ENCODE assay signal across 1 cellular context in the genomic region with DNA sequence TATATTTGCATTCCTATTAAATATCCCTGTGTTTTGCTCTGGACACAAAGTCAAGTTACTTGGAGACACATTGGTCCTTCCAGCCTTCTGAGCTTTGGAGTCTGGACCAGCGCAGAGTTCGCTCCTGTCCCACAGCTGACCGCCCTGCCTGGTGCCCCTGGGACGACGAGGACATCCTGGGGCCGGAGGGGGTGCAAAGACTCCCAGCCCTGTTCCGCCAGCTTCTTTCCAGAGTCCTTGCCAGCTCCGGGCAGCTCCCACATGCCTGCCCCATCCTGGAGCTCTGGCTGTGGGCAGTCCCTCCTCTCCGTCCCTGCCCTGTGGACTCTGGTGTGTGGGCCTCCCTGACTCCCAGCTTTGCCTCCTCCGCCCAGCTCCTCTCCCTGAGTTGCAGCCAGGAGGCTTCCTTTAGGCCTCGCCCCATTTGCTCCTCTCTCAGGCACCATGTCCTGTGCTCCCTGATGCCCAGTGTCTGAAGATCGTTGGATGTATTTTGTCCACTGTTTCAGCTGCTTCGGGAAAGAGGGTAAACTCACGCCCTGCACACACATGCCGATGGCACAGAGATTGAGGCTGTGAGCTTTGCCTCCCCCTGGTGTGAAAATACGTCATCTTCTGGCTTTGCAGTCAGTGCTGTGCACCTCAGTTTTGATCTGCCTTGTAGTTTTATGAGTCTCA.
TF ChIP-seq lines count a peak whose summit lies in the region.

No MANE protein-coding gene starts in this region.

TF ChIP-seq in GM23338, 12 proteins besides CTCF, POLR2A, EP300 and RAD21:
- no peak for TF ChIP-seq EZH2phosphoT487 (IDR thresholded peaks at IDR 0.05; ENCODE audit: unreplicated experiment)
- TF ChIP-seq ETS1 (IDR thresholded peaks at IDR 0.05), result no peak
- no peak for TF ChIP-seq POLR2AphosphoS5 (IDR thresholded peaks at IDR 0.05; ENCODE audit: low read depth)
- TF ChIP-seq NANOG (IDR thresholded peaks at IDR 0.05; ENCODE audit: borderline replicate concordance), result no peak
- TF ChIP-seq ZNF331 (CRISPR knock-in tag; IDR thresholded peaks at IDR 0.05; ENCODE audit: low read depth), result no peak
- no peak for TF ChIP-seq CREB1 (CRISPR knock-in tag; IDR thresholded peaks at IDR 0.05; ENCODE audit: low read depth)
- TF ChIP-seq STAT1 (IDR thresholded peaks at IDR 0.05; ENCODE audit: unreplicated experiment), result no peak
- TF ChIP-seq ZNF114 (CRISPR knock-in tag; IDR thresholded peaks at IDR 0.05), result no peak
- TF ChIP-seq, protein P1, sequence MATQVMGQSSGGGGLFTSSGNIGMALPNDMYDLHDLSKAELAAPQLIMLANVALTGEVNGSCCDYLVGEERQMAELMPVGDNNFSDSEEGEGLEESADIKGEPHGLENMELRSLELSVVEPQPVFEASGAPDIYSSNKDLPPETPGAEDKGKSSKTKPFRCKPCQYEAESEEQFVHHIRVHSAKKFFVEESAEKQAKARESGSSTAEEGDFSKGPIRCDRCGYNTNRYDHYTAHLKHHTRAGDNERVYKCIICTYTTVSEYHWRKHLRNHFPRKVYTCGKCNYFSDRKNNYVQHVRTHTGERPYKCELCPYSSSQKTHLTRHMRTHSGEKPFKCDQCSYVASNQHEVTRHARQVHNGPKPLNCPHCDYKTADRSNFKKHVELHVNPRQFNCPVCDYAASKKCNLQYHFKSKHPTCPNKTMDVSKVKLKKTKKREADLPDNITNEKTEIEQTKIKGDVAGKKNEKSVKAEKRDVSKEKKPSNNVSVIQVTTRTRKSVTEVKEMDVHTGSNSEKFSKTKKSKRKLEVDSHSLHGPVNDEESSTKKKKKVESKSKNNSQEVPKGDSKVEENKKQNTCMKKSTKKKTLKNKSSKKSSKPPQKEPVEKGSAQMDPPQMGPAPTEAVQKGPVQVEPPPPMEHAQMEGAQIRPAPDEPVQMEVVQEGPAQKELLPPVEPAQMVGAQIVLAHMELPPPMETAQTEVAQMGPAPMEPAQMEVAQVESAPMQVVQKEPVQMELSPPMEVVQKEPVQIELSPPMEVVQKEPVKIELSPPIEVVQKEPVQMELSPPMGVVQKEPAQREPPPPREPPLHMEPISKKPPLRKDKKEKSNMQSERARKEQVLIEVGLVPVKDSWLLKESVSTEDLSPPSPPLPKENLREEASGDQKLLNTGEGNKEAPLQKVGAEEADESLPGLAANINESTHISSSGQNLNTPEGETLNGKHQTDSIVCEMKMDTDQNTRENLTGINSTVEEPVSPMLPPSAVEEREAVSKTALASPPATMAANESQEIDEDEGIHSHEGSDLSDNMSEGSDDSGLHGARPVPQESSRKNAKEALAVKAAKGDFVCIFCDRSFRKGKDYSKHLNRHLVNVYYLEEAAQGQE (IDR thresholded peaks at IDR 0.05; ENCODE audit: unreplicated experiment), result no peak
- TF ChIP-seq EZH2 (IDR thresholded peaks at IDR 0.05; ENCODE audit: low read depth, unreplicated experiment), result no peak
- TF ChIP-seq, protein P2, sequence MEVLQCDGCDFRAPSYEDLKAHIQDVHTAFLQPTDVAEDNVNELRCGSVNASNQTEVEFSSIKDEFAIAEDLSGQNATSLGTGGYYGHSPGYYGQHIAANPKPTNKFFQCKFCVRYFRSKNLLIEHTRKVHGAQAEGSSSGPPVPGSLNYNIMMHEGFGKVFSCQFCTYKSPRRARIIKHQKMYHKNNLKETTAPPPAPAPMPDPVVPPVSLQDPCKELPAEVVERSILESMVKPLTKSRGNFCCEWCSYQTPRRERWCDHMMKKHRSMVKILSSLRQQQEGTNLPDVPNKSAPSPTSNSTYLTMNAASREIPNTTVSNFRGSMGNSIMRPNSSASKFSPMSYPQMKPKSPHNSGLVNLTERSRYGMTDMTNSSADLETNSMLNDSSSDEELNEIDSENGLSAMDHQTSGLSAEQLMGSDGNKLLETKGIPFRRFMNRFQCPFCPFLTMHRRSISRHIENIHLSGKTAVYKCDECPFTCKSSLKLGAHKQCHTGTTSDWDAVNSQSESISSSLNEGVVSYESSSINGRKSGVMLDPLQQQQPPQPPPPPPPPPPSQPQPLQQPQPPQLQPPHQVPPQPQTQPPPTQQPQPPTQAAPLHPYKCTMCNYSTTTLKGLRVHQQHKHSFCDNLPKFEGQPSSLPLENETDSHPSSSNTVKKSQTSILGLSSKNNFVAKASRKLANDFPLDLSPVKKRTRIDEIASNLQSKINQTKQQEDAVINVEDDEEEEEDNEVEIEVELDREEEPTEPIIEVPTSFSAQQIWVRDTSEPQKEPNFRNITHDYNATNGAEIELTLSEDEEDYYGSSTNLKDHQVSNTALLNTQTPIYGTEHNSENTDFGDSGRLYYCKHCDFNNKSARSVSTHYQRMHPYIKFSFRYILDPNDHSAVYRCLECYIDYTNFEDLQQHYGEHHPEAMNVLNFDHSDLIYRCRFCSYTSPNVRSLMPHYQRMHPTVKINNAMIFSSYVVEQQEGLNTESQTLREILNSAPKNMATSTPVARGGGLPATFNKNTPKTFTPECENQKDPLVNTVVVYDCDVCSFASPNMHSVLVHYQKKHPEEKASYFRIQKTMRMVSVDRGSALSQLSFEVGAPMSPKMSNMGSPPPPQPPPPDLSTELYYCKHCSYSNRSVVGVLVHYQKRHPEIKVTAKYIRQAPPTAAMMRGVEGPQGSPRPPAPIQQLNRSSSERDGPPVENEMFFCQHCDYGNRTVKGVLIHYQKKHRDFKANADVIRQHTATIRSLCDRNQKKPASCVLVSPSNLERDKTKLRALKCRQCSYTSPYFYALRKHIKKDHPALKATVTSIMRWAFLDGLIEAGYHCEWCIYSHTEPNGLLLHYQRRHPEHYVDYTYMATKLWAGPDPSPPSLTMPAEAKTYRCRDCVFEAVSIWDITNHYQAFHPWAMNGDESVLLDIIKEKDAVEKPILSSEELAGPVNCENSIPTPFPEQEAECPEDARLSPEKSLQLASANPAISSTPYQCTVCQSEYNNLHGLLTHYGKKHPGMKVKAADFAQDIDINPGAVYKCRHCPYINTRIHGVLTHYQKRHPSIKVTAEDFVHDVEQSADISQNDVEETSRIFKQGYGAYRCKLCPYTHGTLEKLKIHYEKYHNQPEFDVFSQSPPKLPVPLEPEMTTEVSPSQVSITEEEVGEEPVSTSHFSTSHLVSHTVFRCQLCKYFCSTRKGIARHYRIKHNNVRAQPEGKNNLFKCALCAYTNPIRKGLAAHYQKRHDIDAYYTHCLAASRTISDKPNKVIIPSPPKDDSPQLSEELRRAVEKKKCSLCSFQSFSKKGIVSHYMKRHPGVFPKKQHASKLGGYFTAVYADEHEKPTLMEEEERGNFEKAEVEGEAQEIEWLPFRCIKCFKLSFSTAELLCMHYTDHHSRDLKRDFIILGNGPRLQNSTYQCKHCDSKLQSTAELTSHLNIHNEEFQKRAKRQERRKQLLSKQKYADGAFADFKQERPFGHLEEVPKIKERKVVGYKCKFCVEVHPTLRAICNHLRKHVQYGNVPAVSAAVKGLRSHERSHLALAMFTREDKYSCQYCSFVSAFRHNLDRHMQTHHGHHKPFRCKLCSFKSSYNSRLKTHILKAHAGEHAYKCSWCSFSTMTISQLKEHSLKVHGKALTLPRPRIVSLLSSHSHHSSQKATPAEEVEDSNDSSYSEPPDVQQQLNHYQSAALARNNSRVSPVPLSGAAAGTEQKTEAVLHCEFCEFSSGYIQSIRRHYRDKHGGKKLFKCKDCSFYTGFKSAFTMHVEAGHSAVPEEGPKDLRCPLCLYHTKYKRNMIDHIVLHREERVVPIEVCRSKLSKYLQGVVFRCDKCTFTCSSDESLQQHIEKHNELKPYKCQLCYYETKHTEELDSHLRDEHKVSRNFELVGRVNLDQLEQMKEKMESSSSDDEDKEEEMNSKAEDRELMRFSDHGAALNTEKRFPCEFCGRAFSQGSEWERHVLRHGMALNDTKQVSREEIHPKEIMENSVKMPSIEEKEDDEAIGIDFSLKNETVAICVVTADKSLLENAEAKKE (CRISPR knock-in tag; IDR thresholded peaks at IDR 0.05), result no peak
TF ChIP-seq in GM23338: peak in this region for 0.
